Comparison of ENCODE assay signal across 8 cellular contexts in genomic region chr2:158723921-158724802, GRCh38.
DNase-seq lines count a peak whose midpoint lies in the region; ATAC-seq and TF ChIP-seq lines count a peak whose summit lies in the region.

No MANE protein-coding gene starts in this region.

- DNase-seq in DMS79 treated with DMSO at 0.1 percent for 48 hours (lab: John Stamatoyannopoulos, UW) = peak; percentile 84
- DNase-seq in LoVo (ENCODE audit: low spot score) = peak; percentile 63
- DNase-seq in brain microvascular endothelial cell = no peak
- peak; percentile 72 for DNase-seq in mesendoderm
- DNase-seq in RWPE1 (ENCODE audit: low spot score) = no peak
- no peak for DNase-seq in activated T-cell treated with anti-CD3 and anti-CD28 coated beads, Interleukin-2, amount 50 U/mL, for 48 hours
- no peak for DNase-seq in germinal center (ENCODE audit: low spot score)

- no peak overlapping the region for H3K4ac ChIP-seq in mesendoderm (ENCODE audit: low read depth, low read length)

- no peak overlapping the region for H2BK120ac ChIP-seq in mesendoderm (ENCODE audit: low read depth, low read length)

- H3K56ac ChIP-seq in mesendoderm (ENCODE audit: low read length) = no peak overlapping the region

- H3K27me3 ChIP-seq in brain microvascular endothelial cell (replicated peaks) (no peaks in the 10 kb centered on the region), mesendoderm (ENCODE audit: insufficient read depth, low read length, poor library complexity) (no peaks in the 10 kb centered on the region)

- POLR2A ChIA-PET in RWPE1 (lab: Yijun Ruan, JAX; ENCODE audit: low non-redundant PET) = interaction anchor here (0.5 kb wide), 1 partner anchor 760 kb away, joined by 4 read pairs; no protein-coding TSS in a partner anchor

- H3K79me2 ChIP-seq in mesendoderm (ENCODE audit: control insufficient read depth, insufficient read depth, low read length) = no peaks in the 10 kb centered on the region

- no peak overlapping the region for H4K5ac ChIP-seq in mesendoderm (ENCODE audit: low read length)

- no peak overlapping the region for H2BK15ac ChIP-seq in mesendoderm (replicated peaks; ENCODE audit: low read depth)

- in situ Hi-C loops in brain microvascular endothelial cell (cut with HindIII; ENCODE audit: low pct_ligation_motif_present, low sequenced_read_pairs) = no loop called here

- TF ChIP-seq CTCF in brain microvascular endothelial cell (IDR thresholded peaks at IDR 0.05; ENCODE audit: low read depth, low read length, missing control alignments) (peak; percentile 62), RWPE1 (conservative IDR thresholded peaks at IDR 0.05; ENCODE audit: low read depth) (no peak)

- H3K4me1 ChIP-seq in mesendoderm (ENCODE audit: control insufficient read depth, low read depth, low read length) = no peaks in the 10 kb centered on the region

- no peak overlapping the region for H4K8ac ChIP-seq in mesendoderm (ENCODE audit: low read depth, low read length)

- no peak overlapping the region for H2BK5ac ChIP-seq in mesendoderm (ENCODE audit: low read length)

- H3K27ac ChIP-seq in brain microvascular endothelial cell (no peak overlapping the region), mesendoderm (ENCODE audit: low read depth, low read length) (no peak overlapping the region), RWPE1 (no peak overlapping the region)

- no peak overlapping the region for H3K4me2 ChIP-seq in mesendoderm (ENCODE audit: low read length)

- no peak overlapping the region for H3K18ac ChIP-seq in mesendoderm (ENCODE audit: low read length)

- ATAC-seq in HG02623 (IDR thresholded peaks at IDR 0.05; ENCODE audit: unreplicated experiment) = no peak

- no peaks in the 10 kb centered on the region for H3K79me1 ChIP-seq in mesendoderm (ENCODE audit: low read length)

- no CpG with 5 or more reads among the region's 12 CpGs for WGBS in mesendoderm (ENCODE audit: extremely low coverage, insufficient coverage, low lambda C conversion rate)

- no peak overlapping the region for H2AK5ac ChIP-seq in mesendoderm (ENCODE audit: low read length)

- no peak overlapping the region for H3K9ac ChIP-seq in mesendoderm (ENCODE audit: low read length)

- CTCF ChIA-PET in RWPE1 (lab: Yijun Ruan, JAX) = interaction anchor here (0.6 to 1.4 kb wide), 4 partner anchors 30 to 1095 kb away, joined by 3 to 6 read pairs (median 4); no protein-coding TSS in a partner anchor

- H3K23ac ChIP-seq in mesendoderm (ENCODE audit: low read length) = no peak overlapping the region

- H3K36me3 ChIP-seq in brain microvascular endothelial cell (replicated peaks) (no peaks in the 10 kb centered on the region), mesendoderm (ENCODE audit: control insufficient read depth, insufficient read depth, low read length) (no peaks in the 10 kb centered on the region)

- no peak overlapping the region for H3K4me3 ChIP-seq in brain microvascular endothelial cell (ENCODE audit: low read depth, low read length)
- H3K4me3 ChIP-seq in mesendoderm (ENCODE audit: low read length) = no peak overlapping the region

Comparison
In these comparisons a context has a peak if more than half of its experiments do, and no peak if none do; other contexts are left out.
1. DNase-seq: peak in DMS79 treated with DMSO at 0.1 percent for 48 hours (single experiment), LoVo (single experiment) and mesendoderm (single experiment); none in brain microvascular endothelial cell (single experiment), RWPE1 (single experiment), activated T-cell treated with anti-CD3 and anti-CD28 coated beads, Interleukin-2, amount 50 U/mL, for 48 hours (0 of 2) and germinal center (single experiment).